In genomic region chr2:16756831-16757644, GRCh38 we compare ENCODE assay signal across 8 cellular contexts.
DNase-seq lines count a peak whose midpoint lies in the region; ATAC-seq and TF ChIP-seq lines count a peak whose summit lies in the region.

No MANE protein-coding gene starts in this region.

- no peaks in the 10 kb centered on the region for H3K36me3 ChIP-seq in HAP-1 (replicated peaks)
- H3K36me3 ChIP-seq in MM.1S (replicated peaks; ENCODE audit: insufficient read depth, low read length): no peaks in the 10 kb centered on the region
- no peaks in the 10 kb centered on the region for H3K36me3 ChIP-seq in prostate gland
- H3K36me3 ChIP-seq in aorta (ENCODE audit: control insufficient read depth in 1 of 2, insufficient read depth in 2 of 2, low read length in 1 of 2): no peaks in the 10 kb centered on the region

- H3F3A ChIP-seq in MM.1S (ENCODE audit: insufficient read depth, low read length): no peaks in the 10 kb centered on the region

- DNase-seq in GM10266 (ENCODE audit: extremely low spot score): peak; percentile 68
- DNase-seq in HAP-1 (ENCODE audit: low spot score in 2 of 2): peak; percentile 76 to 80
- peak; percentile 66 for DNase-seq in MM.1S
- DNase-seq in activated naive CD8-positive, alpha-beta T cell treated with anti-CD3 and anti-CD28 coated beads, Interleukin-2, amount 10 ng/mL, durations not matched to agents 7 days and 5 days: peak; percentile 70
- DNase-seq in cardiac septum (ENCODE audit: low spot score): peak; percentile 91
- DNase-seq in prostate gland (ENCODE audit: low spot score): peak; percentile 77
- peak; percentile 80 to 93 for DNase-seq in aorta

- H3K9me3 ChIP-seq in HAP-1 (no peaks in the 10 kb centered on the region), MM.1S (replicated peaks; ENCODE audit: insufficient read depth, low read length) (no peaks in the 10 kb centered on the region), prostate gland (no peaks in the 10 kb centered on the region), aorta (ENCODE audit: control insufficient read depth, low read length) (no peaks in the 10 kb centered on the region)

- H2AFZ ChIP-seq in MM.1S (ENCODE audit: low read length): peak overlapping the region; percentile 32; the same call in 1 of the 2 replicates

- H3K27ac Mint-ChIP-seq in activated naive CD8-positive, alpha-beta T cell treated with anti-CD3 and anti-CD28 coated beads, Interleukin-2, amount 10 ng/mL, durations not matched to agents 7 days and 5 days: no peak overlapping the region

- intact Hi-C loops in cardiac septum (cut with DNase I) (loop anchor here (2.0 to 10.0 kb wide), 3 partner anchors 138 to 812 kb away; partner anchors contain the start of gene MYCN), prostate gland (cut with DNase I) (loop anchor here (2.0 kb wide), 1 partner anchor 140 kb away; no protein-coding TSS in a partner anchor), aorta (cut with DNase I) (loop anchor here (2.0 to 10.0 kb wide), 4 partner anchors 142 to 1122 kb away; no protein-coding TSS in a partner anchor)

- TF ChIP-seq CTCF in GM10266 (IDR thresholded peaks at IDR 0.05; ENCODE audit: control insufficient read depth, insufficient read depth, low read depth, missing control alignments) (peak; percentile 87), MM.1S (IDR thresholded peaks at IDR 0.05; ENCODE audit: low read length) (peak; percentile 93), prostate gland (IDR thresholded peaks at IDR 0.05) (peak; percentile 79 to 95 (median 90))

- H3K4me1 ChIP-seq in HAP-1: no peaks in the 10 kb centered on the region
- no peaks in the 10 kb centered on the region for H3K4me1 ChIP-seq in MM.1S (ENCODE audit: low read length)
- no peaks in the 10 kb centered on the region for H3K4me1 ChIP-seq in prostate gland (replicated peaks)
- no peaks in the 10 kb centered on the region for H3K4me1 ChIP-seq in aorta (ENCODE audit: control insufficient read depth in 1 of 2, insufficient read depth in 2 of 2, low read length in 2 of 2)

- TF ChIP-seq POLR2A in prostate gland (IDR thresholded peaks at IDR 0.05): no peak

- no peak overlapping the region for H3K4me2 ChIP-seq in MM.1S (ENCODE audit: low read depth, low read length)

- H4K20me1 ChIP-seq in MM.1S (ENCODE audit: insufficient read depth, low read length): no peaks in the 10 kb centered on the region

- H3K4me3 ChIP-seq in HAP-1 (no peak overlapping the region), MM.1S (ENCODE audit: low read length) (no peak overlapping the region), prostate gland (no peak overlapping the region), aorta (ENCODE audit: low read length in 2 of 2) (no peak overlapping the region)

- in situ Hi-C loops in HAP-1 (cut with MboI; ENCODE audit: low sequenced_read_pairs): loop anchor here (5.0 to 10.0 kb wide), 2 partner anchors 140 to 1112 kb away; no protein-coding TSS in a partner anchor

- H3K27me3 ChIP-seq in HAP-1 (ENCODE audit: low read depth) (peaks cover 4% of the 10 kb centered on the region; the same call in 1 of the 2 replicates), MM.1S (replicated peaks; ENCODE audit: insufficient read depth, low read length) (no peaks in the 10 kb centered on the region), prostate gland (replicated peaks; ENCODE audit: insufficient read depth) (no peaks in the 10 kb centered on the region), aorta (ENCODE audit: control insufficient read depth in 1 of 2, insufficient read depth in 2 of 2, low read length in 1 of 2) (no peaks in the 10 kb centered on the region)

- no peaks in the 10 kb centered on the region for H3K79me2 ChIP-seq in MM.1S (ENCODE audit: low read length)

- ATAC-seq in SK-N-SH treated with all-trans-retinoic acid at 6 μM for 48 hours: peak; percentile 93
- ATAC-seq in activated naive CD8-positive, alpha-beta T cell treated with anti-CD3 and anti-CD28 coated beads, Interleukin-2, amount 10 ng/mL, durations not matched to agents 7 days and 5 days (ENCODE audit: low read depth): peak; percentile 75
- ATAC-seq in aorta (ENCODE audit: low FRiP score): peak; percentile 94

- POLR2A ChIA-PET in activated naive CD8-positive, alpha-beta T cell treated with anti-CD3 and anti-CD28 coated beads, Interleukin-2, amount 10 ng/mL, durations not matched to agents 7 days and 5 days (lab: Charles Lee): no interaction called here

- 33% methylated on average over 21 of the region's 21 CpGs for WGBS in prostate gland
- 30 to 31% methylated on average over 21 of the region's 21 CpGs for WGBS in aorta, 2 donors

- H3K4me1 Mint-ChIP-seq in activated naive CD8-positive, alpha-beta T cell treated with anti-CD3 and anti-CD28 coated beads, Interleukin-2, amount 10 ng/mL, durations not matched to agents 7 days and 5 days: no peaks in the 10 kb centered on the region

- H3K9me3 Mint-ChIP-seq in activated naive CD8-positive, alpha-beta T cell treated with anti-CD3 and anti-CD28 coated beads, Interleukin-2, amount 10 ng/mL, durations not matched to agents 7 days and 5 days: no peaks in the 10 kb centered on the region

- no peak overlapping the region for H3K27ac ChIP-seq in MM.1S (ENCODE audit: low read length)
- no peak overlapping the region for H3K27ac ChIP-seq in prostate gland
- H3K27ac ChIP-seq in aorta (ENCODE audit: low read depth in 1 of 2, low read length in 2 of 2): no peak overlapping the region

- H3K9me2 ChIP-seq in MM.1S (replicated peaks; ENCODE audit: insufficient read depth, low read length): no peaks in the 10 kb centered on the region

- no peaks in the 10 kb centered on the region for H3K36me3 Mint-ChIP-seq in activated naive CD8-positive, alpha-beta T cell treated with anti-CD3 and anti-CD28 coated beads, Interleukin-2, amount 10 ng/mL, durations not matched to agents 7 days and 5 days

- H3K9ac ChIP-seq in MM.1S (ENCODE audit: low read length): no peak overlapping the region

- H3K27me3 Mint-ChIP-seq in activated naive CD8-positive, alpha-beta T cell treated with anti-CD3 and anti-CD28 coated beads, Interleukin-2, amount 10 ng/mL, durations not matched to agents 7 days and 5 days: peaks cover 2% of the 10 kb centered on the region

- H3K4me3 Mint-ChIP-seq in activated naive CD8-positive, alpha-beta T cell treated with anti-CD3 and anti-CD28 coated beads, Interleukin-2, amount 10 ng/mL, durations not matched to agents 7 days and 5 days: no peak overlapping the region

TF ChIP-seq in SK-N-SH treated with all-trans-retinoic acid at 6 μM for 48 hours, 23 proteins besides CTCF, POLR2A, EP300 and RAD21:
- TF ChIP-seq BACH2 (CRISPR knock-in tag; IDR thresholded peaks at IDR 0.05; ENCODE audit: borderline replicate concordance) (no peak), ESRRG (CRISPR knock-in tag; IDR thresholded peaks at IDR 0.05) (peak; percentile 92; the same call in 1 of the 2 replicates), CREB5 (CRISPR knock-in tag; IDR thresholded peaks at IDR 0.05; ENCODE audit: low read depth) (no peak), ARNTL (CRISPR knock-in tag; IDR thresholded peaks at IDR 0.05; ENCODE audit: borderline replicate concordance, low read depth) (no peak)
